In genomic region chr18:57328665-57329064, GRCh38 we compare ENCODE assay signal across 40 cellular contexts. TPM values are rescaled to one million over a fixed set of nuclear protein-coding genes. Genes with fewer than 3 reads are reported as not detected.
"Had no signal": no experiment of that assay in that cellular context is flagged by ENCODE, and none has a peak within 500 bp of the region (broad histone marks: within the 10 kb centered on the region; RNA-seq: fewer than 3 reads in every experiment).

No MANE protein-coding gene starts in this region.

- H3K36me3 ChIP-seq: MG63 had no signal

- H3K27me3 ChIP-seq: MG63 had no signal

- H3K4me2 ChIP-seq: KMS-11 had no signal

- H3K9me3 ChIP-seq: MG63 had no signal

- DNase-seq: Karpas-422, Kasumi-1, MG63, MM.1S, MV-4-11, NCI-H1048, NCI-H1092, NCI-H1092 treated with DMSO at 0.1 percent for 48 hours, NCI-H1105, NCI-H1105 treated with DMSO at 0.1 percent for 48 hours, NCI-H1417, NCI-H1417 treated with DMSO at 0.1 percent for 48 hours, NCI-H1436, NCI-H1436 treated with DMSO at 0.1 percent for 48 hours, NCI-H146, NCI-H1694, NCI-H1694 treated with DMSO at 0.1 percent for 48 hours, NCI-H187, NCI-H187 treated with DMSO at 0.1 percent for 48 hours, NCI-H1930, NCI-H2029, NCI-H2029 treated with DMSO at 0.1 percent for 48 hours, NCI-H2081, NCI-H2081 treated with DMSO at 0.1 percent for 48 hours, NCI-H2107, NCI-H2171, NCI-H2171 treated with DMSO at 0.1 percent for 48 hours, NCI-H2227 treated with DMSO at 0.1 percent for 48 hours, NCI-H226, NCI-H345, NCI-H446, NCI-H446 treated with DMSO at 0.1 percent for 48 hours, NCI-H510A, NCI-H510A treated with DMSO at 0.1 percent for 48 hours, NCI-H524 had no signal

- H3K9ac ChIP-seq: KMS-11 had no signal

- H3K27ac ChIP-seq: KMS-11 had no signal

- H3K4me3 ChIP-seq: MG63 had no signal

RNA-seq across cellular contexts. Expression of gene ST8SIA3, which starts 23.7 kb away (rescaled TPM):
- total RNA-seq: LHCN-M2, M059J, MCF 10A, NCI-H460 had no signal
